Comparison of ENCODE assay signal across 1 cellular context in the genomic region with DNA sequence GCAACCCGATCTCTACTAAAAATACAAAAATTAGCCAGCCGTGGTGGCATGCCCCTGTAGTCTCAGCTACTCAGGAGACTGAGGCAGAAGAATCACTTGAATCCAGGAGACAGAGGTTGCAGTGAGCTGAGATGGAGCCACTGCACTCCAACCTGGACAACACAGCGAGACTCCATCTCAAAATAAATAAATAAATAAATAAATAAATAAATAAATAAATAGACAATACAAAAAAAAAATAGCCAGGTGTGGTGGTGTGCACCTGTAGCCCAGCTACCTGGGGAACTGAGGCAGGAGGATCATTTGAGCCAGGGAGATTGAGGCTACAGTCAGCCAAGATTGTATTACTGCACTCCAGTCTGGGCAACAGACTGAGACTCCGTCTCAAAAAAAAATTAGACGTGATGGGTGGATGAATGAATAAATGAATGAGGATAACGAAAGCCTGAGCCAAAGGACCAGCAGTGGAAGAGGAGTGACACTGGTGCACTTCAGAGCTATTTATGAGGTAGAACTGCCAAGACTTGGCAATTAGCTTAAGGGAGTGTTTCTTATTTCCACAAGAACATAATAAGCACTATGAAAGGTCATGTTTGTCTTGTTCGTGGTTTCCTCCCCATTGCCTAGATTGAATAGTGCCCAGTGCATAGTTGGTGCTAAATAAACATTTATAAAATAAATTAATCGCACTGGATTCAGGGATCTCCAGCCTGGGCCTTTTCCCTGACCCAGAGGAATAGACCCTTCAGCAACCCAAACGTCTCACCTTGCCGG.
TF ChIP-seq lines count a peak whose summit lies in the region.

No MANE protein-coding gene starts in this region.

TF ChIP-seq in HEK293, 187 proteins besides CTCF, POLR2A, EP300 and RAD21 (continued from another document and continues in another):
- no peak for TF ChIP-seq ZBTB49 (tag by site-specific recombination; IDR thresholded peaks at IDR 0.05; ENCODE audit: low read depth)
- no peak for TF ChIP-seq KLF8 (tag by site-specific recombination; IDR thresholded peaks at IDR 0.05)
- TF ChIP-seq ZNF830 (tag by site-specific recombination; IDR thresholded peaks at IDR 0.05; ENCODE audit: low read depth) = no peak
- no peak for TF ChIP-seq ZNF596 (tag by site-specific recombination; IDR thresholded peaks at IDR 0.05)
- TF ChIP-seq HOXA7 (CRISPR knock-in tag; IDR thresholded peaks at IDR 0.05; ENCODE audit: borderline replicate concordance) = no peak
- no peak for TF ChIP-seq ZNF416 (tag by site-specific recombination; IDR thresholded peaks at IDR 0.05)
- TF ChIP-seq ZNF629 (tag by site-specific recombination; IDR thresholded peaks at IDR 0.05) = 0 out of 2 replicates have a peak, but pooled peaks have one; percentile 15
- TF ChIP-seq ZNF175 (tag by site-specific recombination; IDR thresholded peaks at IDR 0.05) = no peak
- TF ChIP-seq ZNF169 (tag by site-specific recombination; IDR thresholded peaks at IDR 0.05) = no peak
- no peak for TF ChIP-seq ZNF626 (tag by site-specific recombination; IDR thresholded peaks at IDR 0.05)
- no peak for TF ChIP-seq ZNF133 (tag by site-specific recombination; IDR thresholded peaks at IDR 0.05)
- TF ChIP-seq ZNF777 (tag by site-specific recombination; IDR thresholded peaks at IDR 0.05; ENCODE audit: borderline replicate concordance) = no peak
- no peak for TF ChIP-seq ZNF473 (tag by site-specific recombination; IDR thresholded peaks at IDR 0.05)
- no peak for TF ChIP-seq PBX3 (CRISPR knock-in tag; IDR thresholded peaks at IDR 0.05)
- TF ChIP-seq SCRT1 (tag by site-specific recombination; IDR thresholded peaks at IDR 0.05; ENCODE audit: borderline replicate concordance) = no peak
- no peak for TF ChIP-seq ZNF391 (tag by site-specific recombination; IDR thresholded peaks at IDR 0.05; ENCODE audit: borderline replicate concordance, low read depth)
- TF ChIP-seq ZBTB6 (tag by site-specific recombination; IDR thresholded peaks at IDR 0.05) = no peak
- TF ChIP-seq ZNF354C (tag by site-specific recombination; IDR thresholded peaks at IDR 0.05; ENCODE audit: borderline replicate concordance, low read depth) = no peak
- 0 out of 2 replicates have a peak, but pooled peaks have one; percentile 26 for TF ChIP-seq ZNF292 (tag by site-specific recombination; IDR thresholded peaks at IDR 0.05; ENCODE audit: borderline replicate concordance, low read depth)
- TF ChIP-seq ZNF398 (tag by site-specific recombination; IDR thresholded peaks at IDR 0.05) = no peak
- no peak for TF ChIP-seq ZEB2 (tag by site-specific recombination; IDR thresholded peaks at IDR 0.05)
- TF ChIP-seq ZNF658 (tag by site-specific recombination; IDR thresholded peaks at IDR 0.05) = no peak
- TF ChIP-seq ZNF843 (tag by site-specific recombination; IDR thresholded peaks at IDR 0.05) = no peak
- TF ChIP-seq ZNF146 (tag by site-specific recombination; IDR thresholded peaks at IDR 0.05) = no peak
- TF ChIP-seq ZNF157 (tag by site-specific recombination; IDR thresholded peaks at IDR 0.05) = no peak
- TF ChIP-seq HIC1 (tag by site-specific recombination; IDR thresholded peaks at IDR 0.05) = no peak
- TF ChIP-seq, protein P1, sequence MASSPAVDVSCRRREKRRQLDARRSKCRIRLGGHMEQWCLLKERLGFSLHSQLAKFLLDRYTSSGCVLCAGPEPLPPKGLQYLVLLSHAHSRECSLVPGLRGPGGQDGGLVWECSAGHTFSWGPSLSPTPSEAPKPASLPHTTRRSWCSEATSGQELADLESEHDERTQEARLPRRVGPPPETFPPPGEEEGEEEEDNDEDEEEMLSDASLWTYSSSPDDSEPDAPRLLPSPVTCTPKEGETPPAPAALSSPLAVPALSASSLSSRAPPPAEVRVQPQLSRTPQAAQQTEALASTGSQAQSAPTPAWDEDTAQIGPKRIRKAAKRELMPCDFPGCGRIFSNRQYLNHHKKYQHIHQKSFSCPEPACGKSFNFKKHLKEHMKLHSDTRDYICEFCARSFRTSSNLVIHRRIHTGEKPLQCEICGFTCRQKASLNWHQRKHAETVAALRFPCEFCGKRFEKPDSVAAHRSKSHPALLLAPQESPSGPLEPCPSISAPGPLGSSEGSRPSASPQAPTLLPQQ (tag by site-specific recombination; IDR thresholded peaks at IDR 0.05) = no peak
- TF ChIP-seq ZNF221 (tag by site-specific recombination; IDR thresholded peaks at IDR 0.05; ENCODE audit: borderline replicate concordance) = no peak
- TF ChIP-seq EGR2 (tag by site-specific recombination; IDR thresholded peaks at IDR 0.05; ENCODE audit: low read depth) = no peak
- no peak for TF ChIP-seq ZNF837 (tag by site-specific recombination; IDR thresholded peaks at IDR 0.05)
- TF ChIP-seq, protein P2, sequence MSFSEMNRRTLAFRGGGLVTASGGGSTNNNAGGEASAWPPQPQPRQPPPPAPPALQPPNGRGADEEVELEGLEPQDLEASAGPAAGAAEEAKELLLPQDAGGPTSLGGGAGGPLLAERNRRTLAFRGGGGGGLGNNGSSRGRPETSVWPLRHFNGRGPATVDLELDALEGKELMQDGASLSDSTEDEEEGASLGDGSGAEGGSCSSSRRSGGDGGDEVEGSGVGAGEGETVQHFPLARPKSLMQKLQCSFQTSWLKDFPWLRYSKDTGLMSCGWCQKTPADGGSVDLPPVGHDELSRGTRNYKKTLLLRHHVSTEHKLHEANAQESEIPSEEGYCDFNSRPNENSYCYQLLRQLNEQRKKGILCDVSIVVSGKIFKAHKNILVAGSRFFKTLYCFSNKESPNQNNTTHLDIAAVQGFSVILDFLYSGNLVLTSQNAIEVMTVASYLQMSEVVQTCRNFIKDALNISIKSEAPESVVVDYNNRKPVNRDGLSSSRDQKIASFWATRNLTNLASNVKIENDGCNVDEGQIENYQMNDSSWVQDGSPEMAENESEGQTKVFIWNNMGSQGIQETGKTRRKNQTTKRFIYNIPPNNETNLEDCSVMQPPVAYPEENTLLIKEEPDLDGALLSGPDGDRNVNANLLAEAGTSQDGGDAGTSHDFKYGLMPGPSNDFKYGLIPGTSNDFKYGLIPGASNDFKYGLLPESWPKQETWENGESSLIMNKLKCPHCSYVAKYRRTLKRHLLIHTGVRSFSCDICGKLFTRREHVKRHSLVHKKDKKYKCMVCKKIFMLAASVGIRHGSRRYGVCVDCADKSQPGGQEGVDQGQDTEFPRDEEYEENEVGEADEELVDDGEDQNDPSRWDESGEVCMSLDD (tag by site-specific recombination; IDR thresholded peaks at IDR 0.05) = no peak
- no peak for TF ChIP-seq ZNF16 (tag by site-specific recombination; IDR thresholded peaks at IDR 0.05; ENCODE audit: low read depth)
- no peak for TF ChIP-seq HOXC10 (CRISPR knock-in tag; IDR thresholded peaks at IDR 0.05)
- TF ChIP-seq ZNF664 (tag by site-specific recombination; IDR thresholded peaks at IDR 0.05) = 0 out of 2 replicates have a peak, but pooled peaks have one; percentile 28
- TF ChIP-seq, protein P3, sequence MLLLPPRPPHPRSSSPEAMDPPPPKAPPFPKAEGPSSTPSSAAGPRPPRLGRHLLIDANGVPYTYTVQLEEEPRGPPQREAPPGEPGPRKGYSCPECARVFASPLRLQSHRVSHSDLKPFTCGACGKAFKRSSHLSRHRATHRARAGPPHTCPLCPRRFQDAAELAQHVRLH (tag by site-specific recombination; IDR thresholded peaks at IDR 0.05) = peak; percentile 54; the same call in 1 of the 2 replicates
- peak; percentile 78 for TF ChIP-seq ZNF518A (tag by site-specific recombination; conservative IDR thresholded peaks at IDR 0.05; ENCODE audit: low read depth)
- TF ChIP-seq ZNF501 (tag by site-specific recombination; IDR thresholded peaks at IDR 0.05) = no peak
- TF ChIP-seq GLIS2 (tag by site-specific recombination; IDR thresholded peaks at IDR 0.05) = no peak
- no peak for TF ChIP-seq ZNF768 (tag by site-specific recombination; IDR thresholded peaks at IDR 0.05)
- TF ChIP-seq ZNF670 (tag by site-specific recombination; IDR thresholded peaks at IDR 0.05; ENCODE audit: low read depth) = no peak
